Comparison of ENCODE assay signal across 1 cellular context in genomic region chr1:21946836-21947587, GRCh38.
TF ChIP-seq lines count a peak whose summit lies in the region.

No MANE protein-coding gene starts in this region.

TF ChIP-seq in HepG2, 621 proteins besides CTCF, POLR2A, EP300 and RAD21 (continued from another document and continues in another):
- TF ChIP-seq, protein P1, sequence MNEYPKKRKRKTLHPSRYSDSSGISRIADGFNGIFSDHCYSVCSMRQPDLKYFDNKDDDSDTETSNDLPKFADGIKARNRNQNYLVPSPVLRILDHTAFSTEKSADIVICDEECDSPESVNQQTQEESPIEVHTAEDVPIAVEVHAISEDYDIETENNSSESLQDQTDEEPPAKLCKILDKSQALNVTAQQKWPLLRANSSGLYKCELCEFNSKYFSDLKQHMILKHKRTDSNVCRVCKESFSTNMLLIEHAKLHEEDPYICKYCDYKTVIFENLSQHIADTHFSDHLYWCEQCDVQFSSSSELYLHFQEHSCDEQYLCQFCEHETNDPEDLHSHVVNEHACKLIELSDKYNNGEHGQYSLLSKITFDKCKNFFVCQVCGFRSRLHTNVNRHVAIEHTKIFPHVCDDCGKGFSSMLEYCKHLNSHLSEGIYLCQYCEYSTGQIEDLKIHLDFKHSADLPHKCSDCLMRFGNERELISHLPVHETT (CRISPR knock-in tag; conservative IDR thresholded peaks at IDR 0.05) = no peak
- TF ChIP-seq YEATS4 (CRISPR knock-in tag; IDR thresholded peaks at IDR 0.05; ENCODE audit: borderline replicate concordance) = peak; percentile 35; the same call in 1 of the 2 replicates
- no peak for TF ChIP-seq EED (CRISPR knock-in tag; IDR thresholded peaks at IDR 0.05)
- no peak for TF ChIP-seq PRPF4 (IDR thresholded peaks at IDR 0.05; ENCODE audit: low read depth, low read length, poor library complexity, severe bottlenecking)
- TF ChIP-seq TOPORS (CRISPR knock-in tag; IDR thresholded peaks at IDR 0.05) = no peak
- no peak for TF ChIP-seq CSRNP2 (CRISPR knock-in tag; conservative IDR thresholded peaks at IDR 0.05; ENCODE audit: low read depth)
- TF ChIP-seq SMARCC2 (IDR thresholded peaks at IDR 0.05) = no peak
- peak; percentile 55; the same call in 1 of the 2 replicates for TF ChIP-seq ZNF263 (CRISPR knock-in tag; IDR thresholded peaks at IDR 0.05)
- no peak for TF ChIP-seq ZNF337 (CRISPR knock-in tag; IDR thresholded peaks at IDR 0.05; ENCODE audit: borderline replicate concordance, low read depth)
- 0 out of 2 replicates have a peak, but pooled peaks have one; percentile 68 for TF ChIP-seq ZNF431 (CRISPR knock-in tag; IDR thresholded peaks at IDR 0.05; ENCODE audit: borderline replicate concordance, low read depth)
- TF ChIP-seq, protein P2, sequence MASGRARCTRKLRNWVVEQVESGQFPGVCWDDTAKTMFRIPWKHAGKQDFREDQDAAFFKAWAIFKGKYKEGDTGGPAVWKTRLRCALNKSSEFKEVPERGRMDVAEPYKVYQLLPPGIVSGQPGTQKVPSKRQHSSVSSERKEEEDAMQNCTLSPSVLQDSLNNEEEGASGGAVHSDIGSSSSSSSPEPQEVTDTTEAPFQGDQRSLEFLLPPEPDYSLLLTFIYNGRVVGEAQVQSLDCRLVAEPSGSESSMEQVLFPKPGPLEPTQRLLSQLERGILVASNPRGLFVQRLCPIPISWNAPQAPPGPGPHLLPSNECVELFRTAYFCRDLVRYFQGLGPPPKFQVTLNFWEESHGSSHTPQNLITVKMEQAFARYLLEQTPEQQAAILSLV (CRISPR knock-in tag; IDR thresholded peaks at IDR 0.05; ENCODE audit: borderline replicate concordance) = peak; percentile 77; the same call in 1 of the 2 replicates
- TF ChIP-seq ZNF138 (CRISPR knock-in tag; IDR thresholded peaks at IDR 0.05; ENCODE audit: low read depth) = no peak
- no peak for TF ChIP-seq ZNF143 (CRISPR knock-in tag; IDR thresholded peaks at IDR 0.05)
- TF ChIP-seq, protein P3, sequence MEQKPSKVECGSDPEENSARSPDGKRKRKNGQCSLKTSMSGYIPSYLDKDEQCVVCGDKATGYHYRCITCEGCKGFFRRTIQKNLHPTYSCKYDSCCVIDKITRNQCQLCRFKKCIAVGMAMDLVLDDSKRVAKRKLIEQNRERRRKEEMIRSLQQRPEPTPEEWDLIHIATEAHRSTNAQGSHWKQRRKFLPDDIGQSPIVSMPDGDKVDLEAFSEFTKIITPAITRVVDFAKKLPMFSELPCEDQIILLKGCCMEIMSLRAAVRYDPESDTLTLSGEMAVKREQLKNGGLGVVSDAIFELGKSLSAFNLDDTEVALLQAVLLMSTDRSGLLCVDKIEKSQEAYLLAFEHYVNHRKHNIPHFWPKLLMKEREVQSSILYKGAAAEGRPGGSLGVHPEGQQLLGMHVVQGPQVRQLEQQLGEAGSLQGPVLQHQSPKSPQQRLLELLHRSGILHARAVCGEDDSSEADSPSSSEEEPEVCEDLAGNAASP (CRISPR knock-in tag; IDR thresholded peaks at IDR 0.05; ENCODE audit: borderline replicate concordance) = no peak
- TF ChIP-seq ESRRA (CRISPR knock-in tag; IDR thresholded peaks at IDR 0.05; ENCODE audit: low read depth) = peak; percentile 64; the same call in 1 of the 2 replicates
- TF ChIP-seq, protein P4, sequence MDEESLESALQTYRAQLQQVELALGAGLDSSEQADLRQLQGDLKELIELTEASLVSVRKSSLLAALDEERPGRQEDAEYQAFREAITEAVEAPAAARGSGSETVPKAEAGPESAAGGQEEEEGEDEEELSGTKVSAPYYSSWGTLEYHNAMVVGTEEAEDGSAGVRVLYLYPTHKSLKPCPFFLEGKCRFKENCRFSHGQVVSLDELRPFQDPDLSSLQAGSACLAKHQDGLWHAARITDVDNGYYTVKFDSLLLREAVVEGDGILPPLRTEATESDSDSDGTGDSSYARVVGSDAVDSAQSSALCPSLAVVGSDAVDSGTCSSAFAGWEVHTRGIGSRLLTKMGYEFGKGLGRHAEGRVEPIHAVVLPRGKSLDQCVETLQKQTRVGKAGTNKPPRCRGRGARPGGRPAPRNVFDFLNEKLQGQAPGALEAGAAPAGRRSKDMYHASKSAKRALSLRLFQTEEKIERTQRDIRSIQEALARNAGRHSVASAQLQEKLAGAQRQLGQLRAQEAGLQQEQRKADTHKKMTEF (CRISPR knock-in tag; IDR thresholded peaks at IDR 0.05) = peak; percentile 67; the same call in 1 of the 2 replicates
- TF ChIP-seq, protein P5, sequence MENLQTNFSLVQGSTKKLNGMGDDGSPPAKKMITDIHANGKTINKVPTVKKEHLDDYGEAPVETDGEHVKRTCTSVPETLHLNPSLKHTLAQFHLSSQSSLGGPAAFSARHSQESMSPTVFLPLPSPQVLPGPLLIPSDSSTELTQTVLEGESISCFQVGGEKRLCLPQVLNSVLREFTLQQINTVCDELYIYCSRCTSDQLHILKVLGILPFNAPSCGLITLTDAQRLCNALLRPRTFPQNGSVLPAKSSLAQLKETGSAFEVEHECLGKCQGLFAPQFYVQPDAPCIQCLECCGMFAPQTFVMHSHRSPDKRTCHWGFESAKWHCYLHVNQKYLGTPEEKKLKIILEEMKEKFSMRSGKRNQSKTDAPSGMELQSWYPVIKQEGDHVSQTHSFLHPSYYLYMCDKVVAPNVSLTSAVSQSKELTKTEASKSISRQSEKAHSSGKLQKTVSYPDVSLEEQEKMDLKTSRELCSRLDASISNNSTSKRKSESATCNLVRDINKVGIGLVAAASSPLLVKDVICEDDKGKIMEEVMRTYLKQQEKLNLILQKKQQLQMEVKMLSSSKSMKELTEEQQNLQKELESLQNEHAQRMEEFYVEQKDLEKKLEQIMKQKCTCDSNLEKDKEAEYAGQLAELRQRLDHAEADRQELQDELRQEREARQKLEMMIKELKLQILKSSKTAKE (CRISPR knock-in tag; IDR thresholded peaks at IDR 0.05; ENCODE audit: borderline replicate concordance) = peak; percentile 75
- TF ChIP-seq IRX3 (CRISPR knock-in tag; IDR thresholded peaks at IDR 0.05; ENCODE audit: borderline replicate concordance, low read depth) = no peak
- no peak for TF ChIP-seq CERS6 (CRISPR knock-in tag; IDR thresholded peaks at IDR 0.05)
- TF ChIP-seq, protein P6, sequence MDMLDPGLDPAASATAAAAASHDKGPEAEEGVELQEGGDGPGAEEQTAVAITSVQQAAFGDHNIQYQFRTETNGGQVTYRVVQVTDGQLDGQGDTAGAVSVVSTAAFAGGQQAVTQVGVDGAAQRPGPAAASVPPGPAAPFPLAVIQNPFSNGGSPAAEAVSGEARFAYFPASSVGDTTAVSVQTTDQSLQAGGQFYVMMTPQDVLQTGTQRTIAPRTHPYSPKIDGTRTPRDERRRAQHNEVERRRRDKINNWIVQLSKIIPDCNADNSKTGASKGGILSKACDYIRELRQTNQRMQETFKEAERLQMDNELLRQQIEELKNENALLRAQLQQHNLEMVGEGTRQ (IDR thresholded peaks at IDR 0.05; ENCODE audit: low read depth, low read length) = no peak
- TF ChIP-seq, protein P6 (CRISPR knock-in tag; IDR thresholded peaks at IDR 0.05; ENCODE audit: borderline replicate concordance) = no peak
- TF ChIP-seq ZNF136 (CRISPR knock-in tag; IDR thresholded peaks at IDR 0.05; ENCODE audit: low read depth) = no peak
- TF ChIP-seq MAZ (IDR thresholded peaks at IDR 0.05; ENCODE audit: borderline replicate concordance, low read depth, low read length) = no peak
- TF ChIP-seq MAZ (CRISPR knock-in tag; IDR thresholded peaks at IDR 0.05; ENCODE audit: low read depth) = no peak
- no peak for TF ChIP-seq ELF4 (CRISPR knock-in tag; IDR thresholded peaks at IDR 0.05; ENCODE audit: borderline replicate concordance)
- no peak for TF ChIP-seq ZBTB2 (CRISPR knock-in tag; IDR thresholded peaks at IDR 0.05; ENCODE audit: low read depth)
- TF ChIP-seq ZNF678 (CRISPR knock-in tag; IDR thresholded peaks at IDR 0.05) = no peak
- no peak for TF ChIP-seq ZNF570 (CRISPR knock-in tag; IDR thresholded peaks at IDR 0.05; ENCODE audit: borderline replicate concordance)
- peak; percentile 97 for TF ChIP-seq FOXO1 (CRISPR knock-in tag; IDR thresholded peaks at IDR 0.05)
- no peak for TF ChIP-seq TCF7 (IDR thresholded peaks at IDR 0.05; ENCODE audit: low read depth)
- TF ChIP-seq NCOA5 (CRISPR knock-in tag; IDR thresholded peaks at IDR 0.05) = no peak
- TF ChIP-seq, protein P7, sequence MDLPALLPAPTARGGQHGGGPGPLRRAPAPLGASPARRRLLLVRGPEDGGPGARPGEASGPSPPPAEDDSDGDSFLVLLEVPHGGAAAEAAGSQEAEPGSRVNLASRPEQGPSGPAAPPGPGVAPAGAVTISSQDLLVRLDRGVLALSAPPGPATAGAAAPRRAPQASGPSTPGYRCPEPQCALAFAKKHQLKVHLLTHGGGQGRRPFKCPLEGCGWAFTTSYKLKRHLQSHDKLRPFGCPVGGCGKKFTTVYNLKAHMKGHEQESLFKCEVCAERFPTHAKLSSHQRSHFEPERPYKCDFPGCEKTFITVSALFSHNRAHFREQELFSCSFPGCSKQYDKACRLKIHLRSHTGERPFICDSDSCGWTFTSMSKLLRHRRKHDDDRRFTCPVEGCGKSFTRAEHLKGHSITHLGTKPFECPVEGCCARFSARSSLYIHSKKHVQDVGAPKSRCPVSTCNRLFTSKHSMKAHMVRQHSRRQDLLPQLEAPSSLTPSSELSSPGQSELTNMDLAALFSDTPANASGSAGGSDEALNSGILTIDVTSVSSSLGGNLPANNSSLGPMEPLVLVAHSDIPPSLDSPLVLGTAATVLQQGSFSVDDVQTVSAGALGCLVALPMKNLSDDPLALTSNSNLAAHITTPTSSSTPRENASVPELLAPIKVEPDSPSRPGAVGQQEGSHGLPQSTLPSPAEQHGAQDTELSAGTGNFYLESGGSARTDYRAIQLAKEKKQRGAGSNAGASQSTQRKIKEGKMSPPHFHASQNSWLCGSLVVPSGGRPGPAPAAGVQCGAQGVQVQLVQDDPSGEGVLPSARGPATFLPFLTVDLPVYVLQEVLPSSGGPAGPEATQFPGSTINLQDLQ (CRISPR knock-in tag; IDR thresholded peaks at IDR 0.05) = no peak
- peak; percentile 75; the same call in 1 of the 2 replicates for TF ChIP-seq ZNF276 (CRISPR knock-in tag; IDR thresholded peaks at IDR 0.05; ENCODE audit: low read depth)
- no peak for TF ChIP-seq SNAI1 (CRISPR knock-in tag; IDR thresholded peaks at IDR 0.05; ENCODE audit: borderline replicate concordance)
- no peak for TF ChIP-seq ZBTB37 (CRISPR knock-in tag; IDR thresholded peaks at IDR 0.05)
- no peak for TF ChIP-seq FOSL1 (CRISPR knock-in tag; IDR thresholded peaks at IDR 0.05; ENCODE audit: borderline replicate concordance)
- TF ChIP-seq ZNF567 (CRISPR knock-in tag; IDR thresholded peaks at IDR 0.05; ENCODE audit: borderline replicate concordance) = no peak
